Comparison of ENCODE assay signal across 18 cellular contexts in genomic region chr10:110837418-110838120, GRCh38. TPM values are rescaled to one million over a fixed set of nuclear protein-coding genes. Genes with fewer than 3 reads are reported as not detected.
DNase-seq lines count a peak whose midpoint lies in the region; ATAC-seq, FAIRE-seq and TF ChIP-seq lines count a peak whose summit lies in the region.
"Had no signal": no experiment of that assay in that cellular context is flagged by ENCODE, and none has a peak within 500 bp of the region (broad histone marks: within the 10 kb centered on the region; RNA-seq: fewer than 3 reads in every experiment).

No MANE protein-coding gene starts in this region.

- TF ChIP-seq POLR2A in body of pancreas (IDR thresholded peaks at IDR 0.05) (peak in 2 of 3 donors; percentile 46 to 67), prostate gland (IDR thresholded peaks at IDR 0.05) (no peak)

- H3K4me1 ChIP-seq in CD4-positive, CD25-positive, alpha-beta regulatory T cell (ENCODE audit: control insufficient read depth, insufficient read depth, low read length, poor library complexity, severe bottlenecking): peaks cover 24% of the 10 kb centered on the region
- H3K4me1 ChIP-seq in body of pancreas (peaks cover 98% of the 10 kb centered on the region), kidney (ENCODE audit: control insufficient read depth in 1 of 2, insufficient read depth in 1 of 2, low read depth in 1 of 2, low read length in 2 of 2) (peaks cover 12 to 23% of the 10 kb centered on the region in 2 donors), prostate gland (replicated peaks) (peaks cover 40% of the 10 kb centered on the region)

- no peaks in the 10 kb centered on the region for H3K27me3 Mint-ChIP-seq in CD4-positive, CD25-positive, alpha-beta regulatory T cell
- H3K27me3 Mint-ChIP-seq: activated CD8-positive, alpha-beta memory T cell treated with anti-CD3 and anti-CD28 coated beads, Interleukin-2, amount 10 ng/mL, durations not matched to agents 7 days and 5 days; activated naive CD4-positive, alpha-beta T cell treated with anti-CD3 and anti-CD28 coated beads, Interleukin-2, amount 50 U/mL, for 24 hours had no signal

- H3K4me3 ChIP-seq in CD4-positive, CD25-positive, alpha-beta regulatory T cell (ENCODE audit: low read depth, low read length): no peak overlapping the region
- H3K4me3 ChIP-seq in body of pancreas (no peak overlapping the region), kidney (ENCODE audit: low read length in 2 of 2) (peak overlapping the region in 1 of 2 donors; percentile 19), prostate gland (no peak overlapping the region)
- H3K4me3 ChIP-seq: GM23338, skin epidermis had no signal

- H3K27me3 ChIP-seq in CD4-positive, CD25-positive, alpha-beta regulatory T cell (ENCODE audit: control insufficient read depth, insufficient read depth, low read length): no peaks in the 10 kb centered on the region
- H3K27me3 ChIP-seq in body of pancreas (no peaks in the 10 kb centered on the region), prostate gland (replicated peaks; ENCODE audit: insufficient read depth) (no peaks in the 10 kb centered on the region)

- H3K36me3 ChIP-seq in CD4-positive, CD25-positive, alpha-beta regulatory T cell (ENCODE audit: control insufficient read depth, insufficient read depth, low read length): no peaks in the 10 kb centered on the region
- H3K36me3 ChIP-seq in body of pancreas (replicated peaks in 1 of 2; ENCODE audit: insufficient read depth in 1 of 2, low read depth in 2 of 2) (no peaks in the 10 kb centered on the region), kidney (ENCODE audit: control insufficient read depth in 1 of 2, insufficient read depth in 2 of 2, low read length in 2 of 2) (no peaks in the 10 kb centered on the region), prostate gland (no peaks in the 10 kb centered on the region)

- intact Hi-C loops in body of pancreas (cut with DNase I) (no loop called here), kidney (cut with DNase I) (no loop called here), prostate gland (cut with DNase I) (loop anchor here (5.0 kb wide), 1 partner anchor 35 kb away; the partner anchor contains the start of gene PDCD4)

- FAIRE-seq in kidney (lab: Jason Lieb, UNC): no peak
- FAIRE-seq: urothelium cell line had no signal

- H3K27ac ChIP-seq in CD4-positive, CD25-positive, alpha-beta regulatory T cell (ENCODE audit: insufficient read depth, low read length, poor library complexity, severe bottlenecking): no peak overlapping the region
- H3K27ac ChIP-seq in body of pancreas (peak overlapping the region; percentile 74 to 96 (median 94)), kidney (ENCODE audit: low read depth in 2 of 2, low read length in 2 of 2) (peak overlapping the region; percentile 27 to 29), prostate gland (peak overlapping the region; percentile 71 to 90)
- H3K27ac ChIP-seq: RWPE1 had no signal

- no peak overlapping the region for H3K9ac ChIP-seq in kidney (ENCODE audit: low read length in 2 of 2)

- ATAC-seq in CD4-positive, CD25-positive, alpha-beta regulatory T cell (ENCODE audit: low read depth in 2 of 2): no peak
- ATAC-seq in body of pancreas: peak; percentile 57
- ATAC-seq: activated CD8-positive, alpha-beta memory T cell treated with anti-CD3 and anti-CD28 coated beads, Interleukin-2, amount 10 ng/mL, durations not matched to agents 7 days and 5 days; GM23338; left lobe of liver had no signal

- 27 to 47% methylated on average over 2 of the region's 2 CpGs for WGBS in body of pancreas, 2 donors
- WGBS in prostate gland: 11% methylated on average over 2 of the region's 2 CpGs

- H3K9me3 Mint-ChIP-seq in CD4-positive, CD25-positive, alpha-beta regulatory T cell: no peaks in the 10 kb centered on the region
- H3K9me3 Mint-ChIP-seq: activated naive CD4-positive, alpha-beta T cell treated with anti-CD3 and anti-CD28 coated beads, Interleukin-2, amount 50 U/mL, for 24 hours; GM23338 had no signal

- peaks cover 7 to 59% (median 13%) of the 10 kb centered on the region in 4 donors for H3K4me1 Mint-ChIP-seq in CD4-positive, CD25-positive, alpha-beta regulatory T cell

- H3K4me3 Mint-ChIP-seq in CD4-positive, CD25-positive, alpha-beta regulatory T cell: peak overlapping the region in 1 of 4 donors; percentile 5
- H3K4me3 Mint-ChIP-seq: activated CD8-positive, alpha-beta memory T cell treated with anti-CD3 and anti-CD28 coated beads, Interleukin-2, amount 10 ng/mL, durations not matched to agents 7 days and 5 days; activated naive CD4-positive, alpha-beta T cell treated with anti-CD3 and anti-CD28 coated beads, Interleukin-2, amount 50 U/mL, for 24 hours; GM23338 had no signal

- peak overlapping the region in 2 of 3 donors; percentile 10 to 95 for H3K27ac Mint-ChIP-seq in CD4-positive, CD25-positive, alpha-beta regulatory T cell
- H3K27ac Mint-ChIP-seq: activated CD8-positive, alpha-beta memory T cell treated with anti-CD3 and anti-CD28 coated beads, Interleukin-2, amount 10 ng/mL, durations not matched to agents 7 days and 5 days; activated naive CD4-positive, alpha-beta T cell treated with anti-CD3 and anti-CD28 coated beads, Interleukin-2, amount 50 U/mL, for 24 hours; GM23338 had no signal

- no peak for DNase-seq in CD4-positive, CD25-positive, alpha-beta regulatory T cell
- peak in 3 of 4 donors; percentile 45 to 65 (median 61) for DNase-seq in body of pancreas
- DNase-seq in kidney: no peak
- peak; percentile 63 for DNase-seq in prostate gland (ENCODE audit: low spot score)
- DNase-seq in NCI-H2107 (lab: John Stamatoyannopoulos, UW): no peak
- no peak for DNase-seq in stimulated activated CD4-positive, alpha-beta T cell treated with anti-CD3 and anti-CD28 coated beads, Interleukin-2, amount 100 ng/mL, for 24 hours
- no peak for DNase-seq in GF-D8 (lab: John Stamatoyannopoulos, UW)
- DNase-seq in SIG-M5 (lab: John Stamatoyannopoulos, UW): no peak
- DNase-seq: activated CD8-positive, alpha-beta memory T cell treated with anti-CD3 and anti-CD28 coated beads, Interleukin-2, amount 10 ng/mL, durations not matched to agents 7 days and 5 days; DMS53; effector CD4-positive, alpha-beta T cell; NCI-H446 treated with DMSO at 0.1 percent for 48 hours had no signal

- no peaks in the 10 kb centered on the region for H3K9me3 ChIP-seq in CD4-positive, CD25-positive, alpha-beta regulatory T cell (ENCODE audit: control insufficient read depth in 2 of 2, low read length in 2 of 2)
- H3K9me3 ChIP-seq in body of pancreas: no peaks in the 10 kb centered on the region
- no peaks in the 10 kb centered on the region for H3K9me3 ChIP-seq in kidney (ENCODE audit: control insufficient read depth in 1 of 2, low read length in 2 of 2)
- H3K9me3 ChIP-seq in prostate gland: no peaks in the 10 kb centered on the region

- no peak for TF ChIP-seq CTCF in body of pancreas (IDR thresholded peaks at IDR 0.05)
- no peak for TF ChIP-seq CTCF in kidney (IDR thresholded peaks at IDR 0.05; ENCODE audit: borderline replicate concordance, extremely low read depth, insufficient read depth)
- no peak for TF ChIP-seq CTCF in prostate gland (IDR thresholded peaks at IDR 0.05)

- no peaks in the 10 kb centered on the region for H3K36me3 Mint-ChIP-seq in CD4-positive, CD25-positive, alpha-beta regulatory T cell
- H3K36me3 Mint-ChIP-seq: activated naive CD4-positive, alpha-beta T cell treated with anti-CD3 and anti-CD28 coated beads, Interleukin-2, amount 50 U/mL, for 24 hours had no signal

RNA-seq across cellular contexts. Expression of gene PDCD4, which starts 34.2 kb away (rescaled TPM):
- total RNA-seq in CD4-positive, CD25-positive, alpha-beta regulatory T cell: 213 TPM
- 100 to 1,000 TPM; 167 to 224 (median 195) TPM for polyA plus RNA-seq in CD4-positive, CD25-positive, alpha-beta regulatory T cell
- total RNA-seq in body of pancreas (100 to 1,000 TPM; 332 to 458 TPM), kidney (75.9 TPM), prostate gland (100 to 1,000 TPM; 104 to 120 TPM)
- 57.7 TPM for polyA plus RNA-seq in kidney (ENCODE audit: insufficient read depth, low read depth, low replicate concordance)

Comparison
In these comparisons a context has a peak if more than half of its experiments do, and no peak if none do; other contexts are left out.
1. DNase-seq: peak in body of pancreas (3 of 4) and prostate gland (single experiment); none in CD4-positive, CD25-positive, alpha-beta regulatory T cell (0 of 3), kidney (single experiment), NCI-H2107 (single experiment), stimulated activated CD4-positive, alpha-beta T cell treated with anti-CD3 and anti-CD28 coated beads, Interleukin-2, amount 100 ng/mL, for 24 hours (0 of 2), GF-D8 (single experiment) and SIG-M5 (single experiment).